ENCODE assay signal across 19 cellular contexts in the genomic region with DNA sequence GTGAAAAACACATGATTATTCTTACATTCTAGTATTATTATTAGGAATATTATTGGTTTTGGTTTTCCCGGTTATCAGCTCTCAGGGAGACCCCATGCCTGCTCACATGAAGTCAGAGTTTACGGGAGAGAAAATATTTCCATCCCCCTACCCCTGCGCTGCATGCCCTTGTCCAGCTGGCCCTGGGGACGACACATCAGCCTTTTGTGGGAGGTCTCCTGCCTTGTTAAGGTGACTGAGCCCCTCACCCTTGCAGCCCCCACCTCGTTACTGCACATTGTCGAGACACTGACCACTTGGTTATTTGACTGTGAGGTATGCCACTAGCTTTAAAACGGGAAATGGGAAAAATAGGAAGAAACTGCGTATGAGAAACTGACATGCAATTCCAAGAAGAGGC.
"Had no signal": no experiment of that assay in that cellular context is flagged by ENCODE, and none has a peak within 500 bp of the region (broad histone marks: within the 10 kb centered on the region; RNA-seq: fewer than 3 reads in every experiment).

No MANE protein-coding gene starts in this region.

- H3K4me3 ChIP-seq: coronary artery, dorsolateral prefrontal cortex had no signal

- H3K36me3 ChIP-seq: brain microvascular endothelial cell had no signal

- ATAC-seq: activated CD4-positive, alpha-beta T cell treated with anti-CD3 and anti-CD28 coated beads for 36 hours; activated CD8-positive, alpha-beta T cell treated with anti-CD3 and anti-CD28 coated beads for 36 hours; esophagus mucosa had no signal

- H3K27me3 ChIP-seq: brain microvascular endothelial cell had no signal

- H3K27ac ChIP-seq: brain microvascular endothelial cell, coronary artery, dorsolateral prefrontal cortex had no signal

- DNase-seq: activated CD4-positive, alpha-beta T cell treated with anti-CD3 and anti-CD28 coated beads for 36 hours; activated CD4-positive, alpha-beta T cell treated with anti-CD3 and anti-CD28 coated beads, Interleukin-2, amount 10 ng/mL, durations not matched to agents 7 days and 5 days; activated CD4-positive, alpha-beta T cell treated with anti-CD3 and anti-CD28 coated beads, Interleukin-2, amount 50 U/mL, for 48 hours; activated CD4-positive, CD25-positive, alpha-beta regulatory T cell; activated CD4-positive, CD25-positive, alpha-beta regulatory T cell treated with anti-CD3 and anti-CD28 coated beads, Interleukin-2, amount 50 U/mL, for 72 hours; activated CD8-positive, alpha-beta T cell treated with anti-CD3 and anti-CD28 coated beads for 36 hours; activated effector memory CD4-positive, alpha-beta T cell treated with anti-CD3 and anti-CD28 coated beads, Interleukin-2, amount 50 U/mL, for 16 hours; activated naive CD4-positive, alpha-beta T cell treated with anti-CD3 and anti-CD28 coated beads for 36 hours; activated T-cell treated with anti-CD3 and anti-CD28 coated beads, Interleukin-2, amount 50 U/mL, for 1 hour; amniotic stem cell; anterior cingulate cortex; brain microvascular endothelial cell; effector memory CD4-positive, alpha-beta T cell; endodermal cell; foreskin fibroblast; T-helper 2 cell had no signal
